1 cellular context compared by ENCODE assay signal in the genomic region with DNA sequence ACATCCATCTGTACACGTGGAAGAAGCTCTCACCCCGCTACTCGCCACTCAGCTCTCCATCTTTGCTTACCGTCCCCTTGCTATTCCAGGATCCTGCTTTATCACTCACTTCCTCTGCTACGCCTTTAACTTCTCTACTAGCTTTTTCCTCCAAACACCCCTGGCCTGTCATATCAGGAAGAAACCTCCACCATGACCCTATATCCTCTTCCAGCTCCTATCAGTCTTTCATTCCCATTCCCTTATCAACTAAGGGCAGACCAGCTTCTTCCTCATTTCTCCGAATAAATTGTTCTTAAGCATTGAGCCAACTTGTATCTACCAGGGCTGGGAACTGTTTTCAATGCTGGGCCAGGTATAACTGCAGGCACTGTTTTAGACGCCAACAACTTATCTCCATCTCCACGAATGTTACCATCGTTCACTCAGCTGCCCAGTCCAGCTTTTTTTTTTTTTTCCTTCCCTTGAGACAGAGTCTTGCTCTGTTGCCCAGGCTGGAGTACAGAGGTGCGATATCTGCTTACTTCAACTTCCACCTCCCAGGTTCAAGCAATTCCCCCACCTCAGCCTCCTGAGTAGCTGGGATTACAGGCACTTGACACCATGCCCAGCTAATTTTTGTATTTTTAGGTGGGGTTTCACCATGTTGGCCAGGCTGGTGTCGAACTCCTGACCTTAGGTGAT.
A peak's percentile ranks its signal among the peaks of the same experiment; 100 is the strongest.
TF ChIP-seq lines count a peak whose summit lies in the region.

No MANE protein-coding gene starts in this region.

TF ChIP-seq in K562, 482 proteins besides CTCF, POLR2A, EP300 and RAD21 (continued from another document and continues in another):
- TF ChIP-seq, protein P1, sequence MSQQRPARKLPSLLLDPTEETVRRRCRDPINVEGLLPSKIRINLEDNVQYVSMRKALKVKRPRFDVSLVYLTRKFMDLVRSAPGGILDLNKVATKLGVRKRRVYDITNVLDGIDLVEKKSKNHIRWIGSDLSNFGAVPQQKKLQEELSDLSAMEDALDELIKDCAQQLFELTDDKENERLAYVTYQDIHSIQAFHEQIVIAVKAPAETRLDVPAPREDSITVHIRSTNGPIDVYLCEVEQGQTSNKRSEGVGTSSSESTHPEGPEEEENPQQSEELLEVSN (IDR thresholded peaks at IDR 0.05; ENCODE audit: borderline replicate concordance in 1 of 2, extremely low read depth in 1 of 2, insufficient read depth in 1 of 2, insufficient read length in 1 of 2, low read depth in 1 of 2, low read length in 1 of 2, poor library complexity in 1 of 2, severe bottlenecking in 1 of 2) = no peak
- TF ChIP-seq HMG20A (CRISPR knock-in tag; conservative IDR thresholded peaks at IDR 0.05) = no peak
- TF ChIP-seq CCNT2 (IDR thresholded peaks at IDR 0.05; ENCODE audit: borderline replicate concordance, extremely low read depth, insufficient read length, low read depth, low read length) = no peak
- no peak for TF ChIP-seq SMAD3 (CRISPR knock-in tag; conservative IDR thresholded peaks at IDR 0.05)
- no peak for TF ChIP-seq PHF20 (IDR thresholded peaks at IDR 0.05; ENCODE audit: partially characterized antibody)
- no peak for TF ChIP-seq HNRNPK (IDR thresholded peaks at IDR 0.05; ENCODE audit: low read depth, low read length, poor library complexity, severe bottlenecking)
- TF ChIP-seq ZNF707 (CRISPR knock-in tag; conservative IDR thresholded peaks at IDR 0.05) = no peak
- TF ChIP-seq HNRNPLL (IDR thresholded peaks at IDR 0.05; ENCODE audit: low read depth, low read length, poor library complexity, severe bottlenecking) = peak; percentile 52
- peak; percentile 60 for TF ChIP-seq MEIS2 (IDR thresholded peaks at IDR 0.05; ENCODE audit: partially characterized antibody)
- TF ChIP-seq NELFE (IDR thresholded peaks at IDR 0.05; ENCODE audit: insufficient read depth, insufficient read length) = no peak
- no peak for TF ChIP-seq ASH1L (IDR thresholded peaks at IDR 0.05; ENCODE audit: borderline replicate concordance, low read depth, partially characterized antibody)
- TF ChIP-seq ZNF184 (CRISPR knock-in tag; IDR thresholded peaks at IDR 0.05) = no peak
- TF ChIP-seq HDAC6 (IDR thresholded peaks at IDR 0.05; ENCODE audit: low read depth, low read length) = no peak
- no peak for TF ChIP-seq ZNF431 (CRISPR knock-in tag; IDR thresholded peaks at IDR 0.05)
- TF ChIP-seq ESRRB (CRISPR knock-in tag; IDR thresholded peaks at IDR 0.05; ENCODE audit: borderline replicate concordance) = no peak
- TF ChIP-seq, protein P2, sequence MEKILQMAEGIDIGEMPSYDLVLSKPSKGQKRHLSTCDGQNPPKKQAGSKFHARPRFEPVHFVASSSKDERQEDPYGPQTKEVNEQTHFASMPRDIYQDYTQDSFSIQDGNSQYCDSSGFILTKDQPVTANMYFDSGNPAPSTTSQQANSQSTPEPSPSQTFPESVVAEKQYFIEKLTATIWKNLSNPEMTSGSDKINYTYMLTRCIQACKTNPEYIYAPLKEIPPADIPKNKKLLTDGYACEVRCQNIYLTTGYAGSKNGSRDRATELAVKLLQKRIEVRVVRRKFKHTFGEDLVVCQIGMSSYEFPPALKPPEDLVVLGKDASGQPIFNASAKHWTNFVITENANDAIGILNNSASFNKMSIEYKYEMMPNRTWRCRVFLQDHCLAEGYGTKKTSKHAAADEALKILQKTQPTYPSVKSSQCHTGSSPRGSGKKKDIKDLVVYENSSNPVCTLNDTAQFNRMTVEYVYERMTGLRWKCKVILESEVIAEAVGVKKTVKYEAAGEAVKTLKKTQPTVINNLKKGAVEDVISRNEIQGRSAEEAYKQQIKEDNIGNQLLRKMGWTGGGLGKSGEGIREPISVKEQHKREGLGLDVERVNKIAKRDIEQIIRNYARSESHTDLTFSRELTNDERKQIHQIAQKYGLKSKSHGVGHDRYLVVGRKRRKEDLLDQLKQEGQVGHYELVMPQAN (IDR thresholded peaks at IDR 0.05; ENCODE audit: borderline replicate concordance) = no peak
- TF ChIP-seq TEAD2 (tag; IDR thresholded peaks at IDR 0.05) = no peak
- no peak for TF ChIP-seq SAFB (IDR thresholded peaks at IDR 0.05; ENCODE audit: borderline replicate concordance, low read depth, low read length)
- peak in 1 of 2 experiments; percentile 22; a peak in 1 of 4 replicates for TF ChIP-seq RCOR1 (IDR thresholded peaks at IDR 0.05; ENCODE audit: borderline replicate concordance in 1 of 2, low read depth in 2 of 2, low read length in 2 of 2)
- no peak for TF ChIP-seq RBM39 (optimal IDR thresholded peaks at IDR 0.05; ENCODE audit: low read depth, low read length)
- TF ChIP-seq OTX1 (CRISPR knock-in tag; IDR thresholded peaks at IDR 0.05) = no peak
- no peak for TF ChIP-seq ZNF79 (CRISPR knock-in tag; IDR thresholded peaks at IDR 0.05; ENCODE audit: low read depth)
- TF ChIP-seq RB1 (IDR thresholded peaks at IDR 0.05; ENCODE audit: low read depth) = no peak
- TF ChIP-seq, protein P3, sequence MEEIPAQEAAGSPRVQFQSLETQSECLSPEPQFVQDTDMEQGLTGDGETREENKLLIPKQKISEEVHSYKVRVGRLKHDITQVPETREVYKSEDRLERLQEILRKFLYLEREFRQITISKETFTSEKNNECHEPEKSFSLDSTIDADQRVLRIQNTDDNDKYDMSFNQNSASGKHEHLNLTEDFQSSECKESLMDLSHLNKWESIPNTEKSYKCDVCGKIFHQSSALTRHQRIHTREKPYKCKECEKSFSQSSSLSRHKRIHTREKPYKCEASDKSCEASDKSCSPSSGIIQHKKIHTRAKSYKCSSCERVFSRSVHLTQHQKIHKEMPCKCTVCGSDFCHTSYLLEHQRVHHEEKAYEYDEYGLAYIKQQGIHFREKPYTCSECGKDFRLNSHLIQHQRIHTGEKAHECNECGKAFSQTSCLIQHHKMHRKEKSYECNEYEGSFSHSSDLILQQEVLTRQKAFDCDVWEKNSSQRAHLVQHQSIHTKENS (CRISPR knock-in tag; IDR thresholded peaks at IDR 0.05) = no peak
- TF ChIP-seq HCFC1 (IDR thresholded peaks at IDR 0.05; ENCODE audit: low read depth, low read length) = no peak
- TF ChIP-seq SMAD2 (IDR thresholded peaks at IDR 0.05; ENCODE audit: low read depth, low read length) = no peak
- no peak for TF ChIP-seq NUFIP1 (IDR thresholded peaks at IDR 0.05; ENCODE audit: partially characterized antibody)
- TF ChIP-seq SP1 (CRISPR knock-in tag; IDR thresholded peaks at IDR 0.05) = no peak
- TF ChIP-seq ZNF354B (CRISPR knock-in tag; IDR thresholded peaks at IDR 0.05) = no peak
- TF ChIP-seq, protein P4, sequence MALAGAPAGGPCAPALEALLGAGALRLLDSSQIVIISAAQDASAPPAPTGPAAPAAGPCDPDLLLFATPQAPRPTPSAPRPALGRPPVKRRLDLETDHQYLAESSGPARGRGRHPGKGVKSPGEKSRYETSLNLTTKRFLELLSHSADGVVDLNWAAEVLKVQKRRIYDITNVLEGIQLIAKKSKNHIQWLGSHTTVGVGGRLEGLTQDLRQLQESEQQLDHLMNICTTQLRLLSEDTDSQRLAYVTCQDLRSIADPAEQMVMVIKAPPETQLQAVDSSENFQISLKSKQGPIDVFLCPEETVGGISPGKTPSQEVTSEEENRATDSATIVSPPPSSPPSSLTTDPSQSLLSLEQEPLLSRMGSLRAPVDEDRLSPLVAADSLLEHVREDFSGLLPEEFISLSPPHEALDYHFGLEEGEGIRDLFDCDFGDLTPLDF (CRISPR knock-in tag; IDR thresholded peaks at IDR 0.05) = no peak
- TF ChIP-seq, protein P5, sequence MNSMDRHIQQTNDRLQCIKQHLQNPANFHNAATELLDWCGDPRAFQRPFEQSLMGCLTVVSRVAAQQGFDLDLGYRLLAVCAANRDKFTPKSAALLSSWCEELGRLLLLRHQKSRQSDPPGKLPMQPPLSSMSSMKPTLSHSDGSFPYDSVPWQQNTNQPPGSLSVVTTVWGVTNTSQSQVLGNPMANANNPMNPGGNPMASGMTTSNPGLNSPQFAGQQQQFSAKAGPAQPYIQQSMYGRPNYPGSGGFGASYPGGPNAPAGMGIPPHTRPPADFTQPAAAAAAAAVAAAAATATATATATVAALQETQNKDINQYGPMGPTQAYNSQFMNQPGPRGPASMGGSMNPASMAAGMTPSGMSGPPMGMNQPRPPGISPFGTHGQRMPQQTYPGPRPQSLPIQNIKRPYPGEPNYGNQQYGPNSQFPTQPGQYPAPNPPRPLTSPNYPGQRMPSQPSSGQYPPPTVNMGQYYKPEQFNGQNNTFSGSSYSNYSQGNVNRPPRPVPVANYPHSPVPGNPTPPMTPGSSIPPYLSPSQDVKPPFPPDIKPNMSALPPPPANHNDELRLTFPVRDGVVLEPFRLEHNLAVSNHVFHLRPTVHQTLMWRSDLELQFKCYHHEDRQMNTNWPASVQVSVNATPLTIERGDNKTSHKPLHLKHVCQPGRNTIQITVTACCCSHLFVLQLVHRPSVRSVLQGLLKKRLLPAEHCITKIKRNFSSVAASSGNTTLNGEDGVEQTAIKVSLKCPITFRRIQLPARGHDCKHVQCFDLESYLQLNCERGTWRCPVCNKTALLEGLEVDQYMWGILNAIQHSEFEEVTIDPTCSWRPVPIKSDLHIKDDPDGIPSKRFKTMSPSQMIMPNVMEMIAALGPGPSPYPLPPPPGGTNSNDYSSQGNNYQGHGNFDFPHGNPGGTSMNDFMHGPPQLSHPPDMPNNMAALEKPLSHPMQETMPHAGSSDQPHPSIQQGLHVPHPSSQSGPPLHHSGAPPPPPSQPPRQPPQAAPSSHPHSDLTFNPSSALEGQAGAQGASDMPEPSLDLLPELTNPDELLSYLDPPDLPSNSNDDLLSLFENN (IDR thresholded peaks at IDR 0.05; ENCODE audit: low read depth in 2 of 2, low read length in 2 of 2) = no peak
- TF ChIP-seq, protein P6, sequence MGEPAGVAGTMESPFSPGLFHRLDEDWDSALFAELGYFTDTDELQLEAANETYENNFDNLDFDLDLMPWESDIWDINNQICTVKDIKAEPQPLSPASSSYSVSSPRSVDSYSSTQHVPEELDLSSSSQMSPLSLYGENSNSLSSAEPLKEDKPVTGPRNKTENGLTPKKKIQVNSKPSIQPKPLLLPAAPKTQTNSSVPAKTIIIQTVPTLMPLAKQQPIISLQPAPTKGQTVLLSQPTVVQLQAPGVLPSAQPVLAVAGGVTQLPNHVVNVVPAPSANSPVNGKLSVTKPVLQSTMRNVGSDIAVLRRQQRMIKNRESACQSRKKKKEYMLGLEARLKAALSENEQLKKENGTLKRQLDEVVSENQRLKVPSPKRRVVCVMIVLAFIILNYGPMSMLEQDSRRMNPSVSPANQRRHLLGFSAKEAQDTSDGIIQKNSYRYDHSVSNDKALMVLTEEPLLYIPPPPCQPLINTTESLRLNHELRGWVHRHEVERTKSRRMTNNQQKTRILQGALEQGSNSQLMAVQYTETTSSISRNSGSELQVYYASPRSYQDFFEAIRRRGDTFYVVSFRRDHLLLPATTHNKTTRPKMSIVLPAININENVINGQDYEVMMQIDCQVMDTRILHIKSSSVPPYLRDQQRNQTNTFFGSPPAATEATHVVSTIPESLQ (CRISPR knock-in tag; IDR thresholded peaks at IDR 0.05) = no peak
- TF ChIP-seq, protein P7, sequence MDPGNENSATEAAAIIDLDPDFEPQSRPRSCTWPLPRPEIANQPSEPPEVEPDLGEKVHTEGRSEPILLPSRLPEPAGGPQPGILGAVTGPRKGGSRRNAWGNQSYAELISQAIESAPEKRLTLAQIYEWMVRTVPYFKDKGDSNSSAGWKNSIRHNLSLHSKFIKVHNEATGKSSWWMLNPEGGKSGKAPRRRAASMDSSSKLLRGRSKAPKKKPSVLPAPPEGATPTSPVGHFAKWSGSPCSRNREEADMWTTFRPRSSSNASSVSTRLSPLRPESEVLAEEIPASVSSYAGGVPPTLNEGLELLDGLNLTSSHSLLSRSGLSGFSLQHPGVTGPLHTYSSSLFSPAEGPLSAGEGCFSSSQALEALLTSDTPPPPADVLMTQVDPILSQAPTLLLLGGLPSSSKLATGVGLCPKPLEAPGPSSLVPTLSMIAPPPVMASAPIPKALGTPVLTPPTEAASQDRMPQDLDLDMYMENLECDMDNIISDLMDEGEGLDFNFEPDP (CRISPR knock-in tag; IDR thresholded peaks at IDR 0.05) = no peak
- no peak for TF ChIP-seq ESRRA (IDR thresholded peaks at IDR 0.05; ENCODE audit: borderline replicate concordance, low read depth)
- TF ChIP-seq, protein P8, sequence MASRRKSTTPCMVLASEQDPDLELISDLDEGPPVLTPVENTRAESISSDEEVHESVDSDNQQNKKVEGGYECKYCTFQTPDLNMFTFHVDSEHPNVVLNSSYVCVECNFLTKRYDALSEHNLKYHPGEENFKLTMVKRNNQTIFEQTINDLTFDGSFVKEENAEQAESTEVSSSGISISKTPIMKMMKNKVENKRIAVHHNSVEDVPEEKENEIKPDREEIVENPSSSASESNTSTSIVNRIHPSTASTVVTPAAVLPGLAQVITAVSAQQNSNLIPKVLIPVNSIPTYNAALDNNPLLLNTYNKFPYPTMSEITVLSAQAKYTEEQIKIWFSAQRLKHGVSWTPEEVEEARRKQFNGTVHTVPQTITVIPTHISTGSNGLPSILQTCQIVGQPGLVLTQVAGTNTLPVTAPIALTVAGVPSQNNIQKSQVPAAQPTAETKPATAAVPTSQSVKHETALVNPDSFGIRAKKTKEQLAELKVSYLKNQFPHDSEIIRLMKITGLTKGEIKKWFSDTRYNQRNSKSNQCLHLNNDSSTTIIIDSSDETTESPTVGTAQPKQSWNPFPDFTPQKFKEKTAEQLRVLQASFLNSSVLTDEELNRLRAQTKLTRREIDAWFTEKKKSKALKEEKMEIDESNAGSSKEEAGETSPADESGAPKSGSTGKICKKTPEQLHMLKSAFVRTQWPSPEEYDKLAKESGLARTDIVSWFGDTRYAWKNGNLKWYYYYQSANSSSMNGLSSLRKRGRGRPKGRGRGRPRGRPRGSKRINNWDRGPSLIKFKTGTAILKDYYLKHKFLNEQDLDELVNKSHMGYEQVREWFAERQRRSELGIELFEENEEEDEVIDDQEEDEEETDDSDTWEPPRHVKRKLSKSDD (conservative IDR thresholded peaks at IDR 0.05; ENCODE audit: low read length) = no peak
- no peak for TF ChIP-seq CBX3 (IDR thresholded peaks at IDR 0.05; ENCODE audit: borderline replicate concordance in 1 of 2, low read length in 2 of 2)
- TF ChIP-seq, protein P9, sequence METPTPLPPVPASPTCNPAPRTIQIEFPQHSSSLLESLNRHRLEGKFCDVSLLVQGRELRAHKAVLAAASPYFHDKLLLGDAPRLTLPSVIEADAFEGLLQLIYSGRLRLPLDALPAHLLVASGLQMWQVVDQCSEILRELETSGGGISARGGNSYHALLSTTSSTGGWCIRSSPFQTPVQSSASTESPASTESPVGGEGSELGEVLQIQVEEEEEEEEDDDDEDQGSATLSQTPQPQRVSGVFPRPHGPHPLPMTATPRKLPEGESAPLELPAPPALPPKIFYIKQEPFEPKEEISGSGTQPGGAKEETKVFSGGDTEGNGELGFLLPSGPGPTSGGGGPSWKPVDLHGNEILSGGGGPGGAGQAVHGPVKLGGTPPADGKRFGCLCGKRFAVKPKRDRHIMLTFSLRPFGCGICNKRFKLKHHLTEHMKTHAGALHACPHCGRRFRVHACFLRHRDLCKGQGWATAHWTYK (CRISPR knock-in tag; IDR thresholded peaks at IDR 0.05) = no peak
- TF ChIP-seq CHD4 (IDR thresholded peaks at IDR 0.05; ENCODE audit: insufficient read depth, insufficient replicate concordance, low read depth, low read length, poor library complexity, severe bottlenecking) = no peak
- no peak for TF ChIP-seq BDP1 (IDR thresholded peaks at IDR 0.05; ENCODE audit: insufficient read depth, insufficient read length)
- TF ChIP-seq CHCHD3 (CRISPR knock-in tag; IDR thresholded peaks at IDR 0.05) = no peak
- no peak for TF ChIP-seq PYGO2 (tag; IDR thresholded peaks at IDR 0.05)
- no peak for TF ChIP-seq ZC3H8 (IDR thresholded peaks at IDR 0.05)
- TF ChIP-seq HDGF (IDR thresholded peaks at IDR 0.05) = no peak
- TF ChIP-seq ZNF778 (CRISPR knock-in tag; IDR thresholded peaks at IDR 0.05) = no peak
